Comparison of ENCODE assay signal across 28 cellular contexts in the genomic region with DNA sequence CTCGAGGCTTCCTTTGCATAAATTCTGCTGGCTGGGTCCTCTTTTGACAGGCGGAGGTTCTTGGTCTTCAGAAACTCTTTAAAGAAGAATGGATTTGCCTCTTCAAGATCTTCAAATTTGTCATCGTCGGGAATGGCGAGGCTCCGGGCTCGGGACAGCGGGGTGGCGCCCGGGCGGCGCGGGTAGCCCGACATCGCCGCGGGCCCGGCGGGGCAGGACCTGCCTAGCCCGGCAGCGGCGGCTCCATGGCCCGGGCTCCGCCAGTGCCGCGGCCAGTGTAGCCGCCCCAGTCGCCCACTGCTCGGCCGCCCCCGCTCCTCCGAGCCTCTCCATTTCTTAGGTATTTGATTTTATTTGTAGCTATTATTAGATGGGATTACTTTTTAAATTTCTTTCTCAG. TPM values are rescaled to one million over a fixed set of nuclear protein-coding genes. Genes with fewer than 3 reads are reported as not detected.
"Had no signal": no experiment of that assay in that cellular context is flagged by ENCODE, and none has a peak within 500 bp of the region (broad histone marks: within the 10 kb centered on the region; RNA-seq: fewer than 3 reads in every experiment).

No MANE protein-coding gene starts in this region.

- H3K9me3 ChIP-seq: stomach, suprapubic skin, testis, thoracic aorta, thyroid gland, tibial artery, tibial nerve, transverse colon, upper lobe of left lung, upper lobe of right lung, uterus, vagina had no signal

- H3K27ac Mint-ChIP-seq: stimulated activated effector memory CD8-positive, alpha-beta T cell treated with anti-CD3 and anti-CD28 coated beads, Interleukin-12 subunit alpha, Interleukin-12 subunit beta, amount 100 ng/mL, for 72 hours; stimulated activated naive B cell treated with anti-CD40 and anti-IgM and Interleukin-4, amounts not matched to agents 10 μg/mL and 1 μg/mL and 100 μg/mL, for 72 hours; stimulated activated naive CD8-positive, alpha-beta T cell treated with anti-CD3 and anti-CD28 coated beads, Interleukin-15, amount 100 ng/mL, for 72 hours; stimulated activated naive CD8-positive, alpha-beta T cell treated with anti-CD3 and anti-CD28 coated beads, Interleukin-15, Interleukin-2, amounts not matched to agents 100 ng/mL and 50 ng/mL, for 24 hours; type B pancreatic cell had no signal

- H3K36me3 ChIP-seq: stomach, suprapubic skin, thoracic aorta, thyroid gland, tibial artery, tibial nerve, transverse colon, upper lobe of left lung, upper lobe of right lung, uterus, vagina had no signal

- H3K27ac ChIP-seq: stomach, suprapubic skin, testis, thoracic aorta, thyroid gland, tibial artery, tibial nerve, transverse colon, upper lobe of left lung, upper lobe of right lung, uterus, vagina had no signal

- ATAC-seq: stimulated activated effector memory CD8-positive, alpha-beta T cell treated with anti-CD3 and anti-CD28 coated beads, Interleukin-12 subunit alpha, Interleukin-12 subunit beta, amount 100 ng/mL, for 72 hours; stimulated activated naive B cell treated with anti-CD40 and anti-IgM and Interleukin-4, amounts not matched to agents 10 μg/mL and 1 μg/mL and 100 μg/mL, for 72 hours; stimulated activated naive CD8-positive, alpha-beta T cell treated with anti-CD3 and anti-CD28 coated beads, Interleukin-15, amount 100 ng/mL, for 72 hours; stimulated activated naive CD8-positive, alpha-beta T cell treated with anti-CD3 and anti-CD28 coated beads, Interleukin-15, Interleukin-2, amounts not matched to agents 100 U/mL and 50 U/mL, for 24 hours; upper lobe of right lung had no signal

- H3K9me3 Mint-ChIP-seq: stimulated activated effector memory CD8-positive, alpha-beta T cell treated with anti-CD3 and anti-CD28 coated beads, Interleukin-12 subunit alpha, Interleukin-12 subunit beta, amount 100 ng/mL, for 72 hours; stimulated activated naive B cell treated with anti-CD40 and anti-IgM and Interleukin-4, amounts not matched to agents 10 μg/mL and 1 μg/mL and 100 μg/mL, for 72 hours; stimulated activated naive CD8-positive, alpha-beta T cell treated with anti-CD3 and anti-CD28 coated beads, Interleukin-15, amount 100 ng/mL, for 72 hours; stimulated activated naive CD8-positive, alpha-beta T cell treated with anti-CD3 and anti-CD28 coated beads, Interleukin-15, Interleukin-2, amounts not matched to agents 100 ng/mL and 50 ng/mL, for 24 hours; type B pancreatic cell had no signal

- H3K36me3 Mint-ChIP-seq: stimulated activated effector memory CD8-positive, alpha-beta T cell treated with anti-CD3 and anti-CD28 coated beads, Interleukin-12 subunit alpha, Interleukin-12 subunit beta, amount 100 ng/mL, for 72 hours; stimulated activated naive B cell treated with anti-CD40 and anti-IgM and Interleukin-4, amounts not matched to agents 10 μg/mL and 1 μg/mL and 100 μg/mL, for 72 hours; type B pancreatic cell had no signal

- DNase-seq: stimulated activated CD4-positive, alpha-beta T cell treated with anti-CD3 and anti-CD28 coated beads, Interleukin-2, amount 100 ng/mL, for 48 hours; stimulated activated CD4-positive, alpha-beta T cell treated with anti-CD3 and anti-CD28 coated beads, Interleukin-4, amount 100 ng/mL, for 1 hour; stimulated activated CD4-positive, alpha-beta T cell treated with anti-CD3 and anti-CD28 coated beads, Interleukin-4, amount 100 ng/mL, for 24 hours; stimulated activated CD4-positive, alpha-beta T cell treated with anti-CD3 and anti-CD28 coated beads, Interleukin-4, amount 100 ng/mL, for 4 hours; stimulated activated CD8-positive, alpha-beta memory T cell treated with anti-CD3 and anti-CD28 coated beads, Interleukin-4, amount 100 ng/mL, for 48 hours; stimulated activated naive B cell treated with anti-CD40 and anti-IgM and Interleukin-4, amounts not matched to agents 10 μg/mL and 1 μg/mL and 100 μg/mL, for 72 hours; stimulated activated naive CD4-positive, alpha-beta T cell; stimulated activated naive CD4-positive, alpha-beta T cell treated with Interleukin-2 at 50 U/mL for 16 hours; stimulated activated naive CD8-positive, alpha-beta T cell treated with anti-CD3 and anti-CD28 coated beads, Interleukin-15, amount 100 ng/mL, for 72 hours; stimulated activated naive CD8-positive, alpha-beta T cell treated with anti-CD3 and anti-CD28 coated beads, Interleukin-15, Interleukin-2, amounts not matched to agents 100 U/mL and 50 U/mL, for 24 hours; stomach; substantia nigra; testis; thyroid gland; tibial artery; transverse colon; trophoblast cell; upper lobe of right lung; uterus had no signal

- H3K4me3 Mint-ChIP-seq: stimulated activated effector memory CD8-positive, alpha-beta T cell treated with anti-CD3 and anti-CD28 coated beads, Interleukin-12 subunit alpha, Interleukin-12 subunit beta, amount 100 ng/mL, for 72 hours; stimulated activated naive B cell treated with anti-CD40 and anti-IgM and Interleukin-4, amounts not matched to agents 10 μg/mL and 1 μg/mL and 100 μg/mL, for 72 hours; stimulated activated naive CD8-positive, alpha-beta T cell treated with anti-CD3 and anti-CD28 coated beads, Interleukin-15, amount 100 ng/mL, for 72 hours; stimulated activated naive CD8-positive, alpha-beta T cell treated with anti-CD3 and anti-CD28 coated beads, Interleukin-15, Interleukin-2, amounts not matched to agents 100 ng/mL and 50 ng/mL, for 24 hours; type B pancreatic cell had no signal

- H3K4me3 ChIP-seq: stomach, suprapubic skin, thoracic aorta, thyroid gland, tibial artery, tibial nerve, transverse colon, upper lobe of left lung, upper lobe of right lung, uterus, vagina had no signal

- H3K4me1 Mint-ChIP-seq: stimulated activated effector memory CD8-positive, alpha-beta T cell treated with anti-CD3 and anti-CD28 coated beads, Interleukin-12 subunit alpha, Interleukin-12 subunit beta, amount 100 ng/mL, for 72 hours; stimulated activated naive B cell treated with anti-CD40 and anti-IgM and Interleukin-4, amounts not matched to agents 10 μg/mL and 1 μg/mL and 100 μg/mL, for 72 hours; stimulated activated naive CD8-positive, alpha-beta T cell treated with anti-CD3 and anti-CD28 coated beads, Interleukin-15, amount 100 ng/mL, for 72 hours had no signal

- H3K4me1 ChIP-seq: stomach, suprapubic skin, testis, thyroid gland, tibial artery, tibial nerve, transverse colon, upper lobe of left lung, upper lobe of right lung, uterus, vagina had no signal

- H3K27me3 ChIP-seq: testis, thyroid gland, tibial nerve, transverse colon, upper lobe of left lung, upper lobe of right lung, uterus, vagina had no signal

RNA-seq across cellular contexts. Expression of gene TNN, which starts 22.1 kb away (rescaled TPM):
- total RNA-seq: thoracic aorta, upper lobe of right lung, ureter, vagina had no signal
